1 cellular context compared by ENCODE assay signal in genomic region chr3:69143605-69144004, GRCh38.
TF ChIP-seq lines count a peak whose summit lies in the region.

No MANE protein-coding gene starts in this region.

TF ChIP-seq in K562, 482 proteins besides CTCF, POLR2A, EP300 and RAD21 (continues in another document):
- TF ChIP-seq CREB3L1 (IDR thresholded peaks at IDR 0.05; ENCODE audit: borderline replicate concordance, low read depth): no peak
- TF ChIP-seq PHF8 (IDR thresholded peaks at IDR 0.05; ENCODE audit: borderline replicate concordance, low read length): no peak
- TF ChIP-seq TARDBP (IDR thresholded peaks at IDR 0.05): no peak
- TF ChIP-seq SRSF1 (IDR thresholded peaks at IDR 0.05; ENCODE audit: low read depth, low read length): no peak
- TF ChIP-seq ZNF655 (CRISPR knock-in tag; IDR thresholded peaks at IDR 0.05): no peak
- TF ChIP-seq, protein P1, sequence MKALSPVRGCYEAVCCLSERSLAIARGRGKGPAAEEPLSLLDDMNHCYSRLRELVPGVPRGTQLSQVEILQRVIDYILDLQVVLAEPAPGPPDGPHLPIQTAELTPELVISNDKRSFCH (CRISPR knock-in tag; IDR thresholded peaks at IDR 0.05): no peak
- TF ChIP-seq, protein P1 (tag; IDR thresholded peaks at IDR 0.05): no peak
- TF ChIP-seq ZNF133 (CRISPR knock-in tag; IDR thresholded peaks at IDR 0.05): no peak
- TF ChIP-seq SAFB2 (IDR thresholded peaks at IDR 0.05; ENCODE audit: borderline replicate concordance, low read depth, low read length, severe bottlenecking): no peak
- TF ChIP-seq HDGF (IDR thresholded peaks at IDR 0.05): no peak
- peak; percentile 91 for TF ChIP-seq MAFG (tag; conservative IDR thresholded peaks at IDR 0.05)
- no peak for TF ChIP-seq HDAC8 (tag; IDR thresholded peaks at IDR 0.05)
- TF ChIP-seq TCFL5 (CRISPR knock-in tag; conservative IDR thresholded peaks at IDR 0.05): no peak
- TF ChIP-seq ZNF696 (CRISPR knock-in tag; conservative IDR thresholded peaks at IDR 0.05): no peak
- TF ChIP-seq, protein P2, sequence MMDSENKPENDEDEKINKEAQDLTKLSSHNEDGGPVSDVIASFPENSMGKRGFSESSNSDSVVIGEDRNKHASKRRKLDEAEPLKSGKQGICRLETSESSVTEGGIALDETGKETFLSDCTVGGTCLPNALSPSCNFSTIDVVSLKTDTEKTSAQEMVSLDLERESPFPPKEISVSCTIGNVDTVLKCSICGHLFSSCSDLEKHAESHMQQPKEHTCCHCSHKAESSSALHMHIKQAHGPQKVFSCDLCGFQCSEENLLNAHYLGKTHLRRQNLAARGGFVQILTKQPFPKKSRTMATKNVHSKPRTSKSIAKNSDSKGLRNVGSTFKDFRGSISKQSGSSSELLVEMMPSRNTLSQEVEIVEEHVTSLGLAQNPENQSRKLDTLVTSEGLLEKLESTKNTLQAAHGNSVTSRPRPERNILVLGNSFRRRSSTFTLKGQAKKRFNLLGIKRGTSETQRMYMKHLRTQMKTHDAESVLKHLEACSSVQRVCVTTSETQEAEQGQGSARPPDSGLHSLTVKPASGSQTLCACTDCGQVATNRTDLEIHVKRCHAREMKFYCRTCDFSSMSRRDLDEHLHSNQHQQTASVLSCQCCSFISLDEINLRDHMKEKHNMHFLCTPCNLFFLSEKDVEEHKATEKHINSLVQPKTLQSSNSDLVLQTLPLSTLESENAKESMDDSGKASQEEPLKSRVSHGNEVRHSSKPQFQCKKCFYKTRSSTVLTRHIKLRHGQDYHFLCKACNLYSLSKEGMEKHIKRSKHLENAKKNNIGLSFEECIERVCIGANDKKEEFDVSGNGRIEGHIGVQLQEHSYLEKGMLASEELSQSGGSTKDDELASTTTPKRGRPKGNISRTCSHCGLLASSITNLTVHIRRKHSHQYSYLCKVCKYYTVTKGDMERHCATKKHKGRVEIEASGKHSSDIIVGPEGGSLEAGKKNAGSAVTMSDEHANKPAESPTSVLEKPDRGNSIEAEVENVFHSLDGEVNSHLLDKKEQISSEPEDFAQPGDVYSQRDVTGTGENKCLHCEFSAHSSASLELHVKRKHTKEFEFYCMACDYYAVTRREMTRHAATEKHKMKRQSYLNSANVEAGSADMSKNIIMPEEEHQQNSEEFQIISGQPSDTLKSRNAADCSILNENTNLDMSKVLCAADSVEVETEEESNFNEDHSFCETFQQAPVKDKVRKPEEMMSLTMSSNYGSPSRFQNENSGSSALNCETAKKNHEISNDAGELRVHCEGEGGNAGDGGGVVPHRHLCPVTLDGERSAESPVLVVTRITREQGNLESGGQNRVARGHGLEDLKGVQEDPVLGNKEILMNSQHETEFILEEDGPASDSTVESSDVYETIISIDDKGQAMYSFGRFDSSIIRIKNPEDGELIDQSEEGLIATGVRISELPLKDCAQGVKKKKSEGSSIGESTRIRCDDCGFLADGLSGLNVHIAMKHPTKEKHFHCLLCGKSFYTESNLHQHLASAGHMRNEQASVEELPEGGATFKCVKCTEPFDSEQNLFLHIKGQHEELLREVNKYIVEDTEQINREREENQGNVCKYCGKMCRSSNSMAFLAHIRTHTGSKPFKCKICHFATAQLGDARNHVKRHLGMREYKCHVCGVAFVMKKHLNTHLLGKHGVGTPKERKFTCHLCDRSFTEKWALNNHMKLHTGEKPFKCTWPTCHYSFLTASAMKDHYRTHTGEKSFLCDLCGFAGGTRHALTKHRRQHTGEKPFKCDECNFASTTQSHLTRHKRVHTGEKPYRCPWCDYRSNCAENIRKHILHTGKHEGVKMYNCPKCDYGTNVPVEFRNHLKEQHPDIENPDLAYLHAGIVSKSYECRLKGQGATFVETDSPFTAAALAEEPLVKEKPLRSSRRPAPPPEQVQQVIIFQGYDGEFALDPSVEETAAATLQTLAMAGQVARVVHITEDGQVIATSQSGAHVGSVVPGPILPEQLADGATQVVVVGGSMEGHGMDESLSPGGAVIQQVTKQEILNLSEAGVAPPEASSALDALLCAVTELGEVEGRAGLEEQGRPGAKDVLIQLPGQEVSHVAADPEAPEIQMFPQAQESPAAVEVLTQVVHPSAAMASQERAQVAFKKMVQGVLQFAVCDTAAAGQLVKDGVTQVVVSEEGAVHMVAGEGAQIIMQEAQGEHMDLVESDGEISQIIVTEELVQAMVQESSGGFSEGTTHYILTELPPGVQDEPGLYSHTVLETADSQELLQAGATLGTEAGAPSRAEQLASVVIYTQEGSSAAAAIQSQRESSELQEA (IDR thresholded peaks at IDR 0.05; ENCODE audit: low read depth): no peak
- no peak for TF ChIP-seq HNRNPLL (IDR thresholded peaks at IDR 0.05; ENCODE audit: low read depth, low read length, poor library complexity, severe bottlenecking)
- peak; percentile 40; the same call in 1 of the 2 replicates for TF ChIP-seq JUN (IDR thresholded peaks at IDR 0.05; ENCODE audit: borderline replicate concordance, low read depth, low read length)
- no peak for TF ChIP-seq JUN (CRISPR knock-in tag; IDR thresholded peaks at IDR 0.05; ENCODE audit: borderline replicate concordance)
- 0 out of 2 replicates have a peak, but pooled peaks have one; percentile 37 for TF ChIP-seq FOXJ2 (tag; IDR thresholded peaks at IDR 0.05)
- no peak for TF ChIP-seq ZNF785 (CRISPR knock-in tag; IDR thresholded peaks at IDR 0.05)
- no peak for TF ChIP-seq ZNF76 (CRISPR knock-in tag; IDR thresholded peaks at IDR 0.05; ENCODE audit: borderline replicate concordance)
- TF ChIP-seq NRF1 (conservative IDR thresholded peaks at IDR 0.05 in 1 of 2, IDR thresholded peaks at IDR 0.05 in 1 of 2): 0 out of 4 replicates have a peak, but pooled peaks of 1 of the 2 experiments have one; percentile 25
- TF ChIP-seq SETDB1 (IDR thresholded peaks at IDR 0.05; ENCODE audit: low read length): no peak
- TF ChIP-seq, protein P3, sequence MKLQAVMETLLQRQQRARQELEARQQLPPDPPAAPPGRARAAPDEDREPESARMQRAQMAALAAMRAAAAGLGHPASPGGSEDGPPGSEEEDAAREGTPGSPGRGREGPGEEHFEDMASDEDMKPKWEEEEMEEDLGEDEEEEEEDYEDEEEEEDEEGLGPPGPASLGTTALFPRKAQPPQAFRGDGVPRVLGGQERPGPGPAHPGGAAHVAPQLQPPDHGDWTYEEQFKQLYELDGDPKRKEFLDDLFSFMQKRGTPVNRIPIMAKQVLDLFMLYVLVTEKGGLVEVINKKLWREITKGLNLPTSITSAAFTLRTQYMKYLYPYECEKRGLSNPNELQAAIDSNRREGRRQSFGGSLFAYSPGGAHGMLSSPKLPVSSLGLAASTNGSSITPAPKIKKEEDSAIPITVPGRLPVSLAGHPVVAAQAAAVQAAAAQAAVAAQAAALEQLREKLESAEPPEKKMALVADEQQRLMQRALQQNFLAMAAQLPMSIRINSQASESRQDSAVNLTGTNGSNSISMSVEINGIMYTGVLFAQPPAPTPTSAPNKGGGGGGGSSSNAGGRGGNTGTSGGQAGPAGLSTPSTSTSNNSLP (IDR thresholded peaks at IDR 0.05; ENCODE audit: borderline replicate concordance, low read depth, low read length): no peak
- TF ChIP-seq CBX2 (IDR thresholded peaks at IDR 0.05; ENCODE audit: insufficient read depth, low read length, poor library complexity, severe bottlenecking): no peak
- TF ChIP-seq RBFOX2 (IDR thresholded peaks at IDR 0.05; ENCODE audit: low read depth, low read length): no peak
- no peak for TF ChIP-seq BRCA1 (IDR thresholded peaks at IDR 0.05)
- TF ChIP-seq BRCA1 (CRISPR knock-in tag; IDR thresholded peaks at IDR 0.05): no peak
- no peak for TF ChIP-seq ETV5 (CRISPR knock-in tag; IDR thresholded peaks at IDR 0.05; ENCODE audit: low read depth)
- no peak for TF ChIP-seq BHLHE40 (IDR thresholded peaks at IDR 0.05; ENCODE audit: low read length)
- no peak for TF ChIP-seq PCBP2 (IDR thresholded peaks at IDR 0.05; ENCODE audit: low read depth, low read length, poor library complexity, severe bottlenecking)
- no peak for TF ChIP-seq RBBP5 (IDR thresholded peaks at IDR 0.05; ENCODE audit: borderline replicate concordance, insufficient read depth, low read length, poor library complexity, severe bottlenecking)
- TF ChIP-seq U2AF2 (optimal IDR thresholded peaks at IDR 0.05; ENCODE audit: low read depth, low read length): no peak
- 0 out of 4 replicates have a peak, but pooled peaks of 1 of the 2 experiments have one; percentile 27 for TF ChIP-seq ARNT (IDR thresholded peaks at IDR 0.05)
- no peak for TF ChIP-seq TOE1 (IDR thresholded peaks at IDR 0.05; ENCODE audit: borderline replicate concordance)
- TF ChIP-seq TOE1 (CRISPR knock-in tag; IDR thresholded peaks at IDR 0.05; ENCODE audit: borderline replicate concordance, low read depth): no peak
- no peak for TF ChIP-seq DLX4 (CRISPR knock-in tag; IDR thresholded peaks at IDR 0.05)
- no peak for TF ChIP-seq ETV6 (IDR thresholded peaks at IDR 0.05; ENCODE audit: borderline replicate concordance in 1 of 2, low read depth in 2 of 2, low read length in 1 of 2)
- no peak for TF ChIP-seq ETV6 (CRISPR knock-in tag; IDR thresholded peaks at IDR 0.05; ENCODE audit: borderline replicate concordance)
- no peak for TF ChIP-seq MLX (CRISPR knock-in tag; conservative IDR thresholded peaks at IDR 0.05)
- TF ChIP-seq, protein P4, sequence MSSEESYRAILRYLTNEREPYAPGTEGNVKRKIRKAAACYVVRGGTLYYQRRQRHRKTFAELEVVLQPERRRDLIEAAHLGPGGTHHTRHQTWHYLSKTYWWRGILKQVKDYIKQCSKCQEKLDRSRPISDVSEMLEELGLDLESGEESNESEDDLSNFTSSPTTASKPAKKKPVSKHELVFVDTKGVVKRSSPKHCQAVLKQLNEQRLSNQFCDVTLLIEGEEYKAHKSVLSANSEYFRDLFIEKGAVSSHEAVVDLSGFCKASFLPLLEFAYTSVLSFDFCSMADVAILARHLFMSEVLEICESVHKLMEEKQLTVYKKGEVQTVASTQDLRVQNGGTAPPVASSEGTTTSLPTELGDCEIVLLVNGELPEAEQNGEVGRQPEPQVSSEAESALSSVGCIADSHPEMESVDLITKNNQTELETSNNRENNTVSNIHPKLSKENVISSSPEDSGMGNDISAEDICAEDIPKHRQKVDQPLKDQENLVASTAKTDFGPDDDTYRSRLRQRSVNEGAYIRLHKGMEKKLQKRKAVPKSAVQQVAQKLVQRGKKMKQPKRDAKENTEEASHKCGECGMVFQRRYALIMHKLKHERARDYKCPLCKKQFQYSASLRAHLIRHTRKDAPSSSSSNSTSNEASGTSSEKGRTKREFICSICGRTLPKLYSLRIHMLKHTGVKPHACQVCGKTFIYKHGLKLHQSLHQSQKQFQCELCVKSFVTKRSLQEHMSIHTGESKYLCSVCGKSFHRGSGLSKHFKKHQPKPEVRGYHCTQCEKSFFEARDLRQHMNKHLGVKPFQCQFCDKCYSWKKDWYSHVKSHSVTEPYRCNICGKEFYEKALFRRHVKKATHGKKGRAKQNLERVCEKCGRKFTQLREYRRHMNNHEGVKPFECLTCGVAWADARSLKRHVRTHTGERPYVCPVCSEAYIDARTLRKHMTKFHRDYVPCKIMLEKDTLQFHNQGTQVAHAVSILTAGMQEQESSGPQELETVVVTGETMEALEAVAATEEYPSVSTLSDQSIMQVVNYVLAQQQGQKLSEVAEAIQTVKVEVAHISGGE (CRISPR knock-in tag; IDR thresholded peaks at IDR 0.05): no peak
- no peak for TF ChIP-seq MYBL2 (IDR thresholded peaks at IDR 0.05; ENCODE audit: low read depth)
- no peak for TF ChIP-seq MYBL2 (CRISPR knock-in tag; IDR thresholded peaks at IDR 0.05; ENCODE audit: borderline replicate concordance)
- no peak for TF ChIP-seq POLR2AphosphoS2 (IDR thresholded peaks at IDR 0.05; ENCODE audit: low read length)
- peak; percentile 47; the same call in 1 of the 2 replicates for TF ChIP-seq MAFF (IDR thresholded peaks at IDR 0.05; ENCODE audit: low read length)
- TF ChIP-seq RBM39 (optimal IDR thresholded peaks at IDR 0.05; ENCODE audit: low read depth, low read length): no peak
